ENCODE assay signal across 1 cellular context in the genomic region with DNA sequence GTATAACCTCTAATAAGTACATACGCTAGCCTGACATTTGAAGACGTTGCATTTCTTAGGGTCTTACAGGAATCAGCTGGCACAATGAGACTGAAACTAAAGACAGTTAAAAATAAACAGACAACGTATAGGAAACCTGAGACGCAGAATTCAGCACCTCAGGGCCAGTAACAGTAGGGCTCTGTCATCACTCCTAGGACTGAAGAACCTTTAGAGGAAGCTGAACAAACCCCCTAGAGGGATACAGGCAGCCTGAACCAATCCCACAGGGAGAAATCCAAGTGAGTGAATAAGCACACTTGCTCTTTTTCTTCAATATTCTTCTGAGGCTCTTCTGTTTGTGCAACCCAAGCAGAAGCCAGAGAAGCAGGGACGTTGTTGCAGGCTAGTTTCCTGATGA.
TF ChIP-seq lines count a peak whose summit lies in the region.

No MANE protein-coding gene starts in this region.

TF ChIP-seq in GM23338, 12 proteins besides CTCF, POLR2A, EP300 and RAD21 (continued from another document):
- TF ChIP-seq, protein P1, sequence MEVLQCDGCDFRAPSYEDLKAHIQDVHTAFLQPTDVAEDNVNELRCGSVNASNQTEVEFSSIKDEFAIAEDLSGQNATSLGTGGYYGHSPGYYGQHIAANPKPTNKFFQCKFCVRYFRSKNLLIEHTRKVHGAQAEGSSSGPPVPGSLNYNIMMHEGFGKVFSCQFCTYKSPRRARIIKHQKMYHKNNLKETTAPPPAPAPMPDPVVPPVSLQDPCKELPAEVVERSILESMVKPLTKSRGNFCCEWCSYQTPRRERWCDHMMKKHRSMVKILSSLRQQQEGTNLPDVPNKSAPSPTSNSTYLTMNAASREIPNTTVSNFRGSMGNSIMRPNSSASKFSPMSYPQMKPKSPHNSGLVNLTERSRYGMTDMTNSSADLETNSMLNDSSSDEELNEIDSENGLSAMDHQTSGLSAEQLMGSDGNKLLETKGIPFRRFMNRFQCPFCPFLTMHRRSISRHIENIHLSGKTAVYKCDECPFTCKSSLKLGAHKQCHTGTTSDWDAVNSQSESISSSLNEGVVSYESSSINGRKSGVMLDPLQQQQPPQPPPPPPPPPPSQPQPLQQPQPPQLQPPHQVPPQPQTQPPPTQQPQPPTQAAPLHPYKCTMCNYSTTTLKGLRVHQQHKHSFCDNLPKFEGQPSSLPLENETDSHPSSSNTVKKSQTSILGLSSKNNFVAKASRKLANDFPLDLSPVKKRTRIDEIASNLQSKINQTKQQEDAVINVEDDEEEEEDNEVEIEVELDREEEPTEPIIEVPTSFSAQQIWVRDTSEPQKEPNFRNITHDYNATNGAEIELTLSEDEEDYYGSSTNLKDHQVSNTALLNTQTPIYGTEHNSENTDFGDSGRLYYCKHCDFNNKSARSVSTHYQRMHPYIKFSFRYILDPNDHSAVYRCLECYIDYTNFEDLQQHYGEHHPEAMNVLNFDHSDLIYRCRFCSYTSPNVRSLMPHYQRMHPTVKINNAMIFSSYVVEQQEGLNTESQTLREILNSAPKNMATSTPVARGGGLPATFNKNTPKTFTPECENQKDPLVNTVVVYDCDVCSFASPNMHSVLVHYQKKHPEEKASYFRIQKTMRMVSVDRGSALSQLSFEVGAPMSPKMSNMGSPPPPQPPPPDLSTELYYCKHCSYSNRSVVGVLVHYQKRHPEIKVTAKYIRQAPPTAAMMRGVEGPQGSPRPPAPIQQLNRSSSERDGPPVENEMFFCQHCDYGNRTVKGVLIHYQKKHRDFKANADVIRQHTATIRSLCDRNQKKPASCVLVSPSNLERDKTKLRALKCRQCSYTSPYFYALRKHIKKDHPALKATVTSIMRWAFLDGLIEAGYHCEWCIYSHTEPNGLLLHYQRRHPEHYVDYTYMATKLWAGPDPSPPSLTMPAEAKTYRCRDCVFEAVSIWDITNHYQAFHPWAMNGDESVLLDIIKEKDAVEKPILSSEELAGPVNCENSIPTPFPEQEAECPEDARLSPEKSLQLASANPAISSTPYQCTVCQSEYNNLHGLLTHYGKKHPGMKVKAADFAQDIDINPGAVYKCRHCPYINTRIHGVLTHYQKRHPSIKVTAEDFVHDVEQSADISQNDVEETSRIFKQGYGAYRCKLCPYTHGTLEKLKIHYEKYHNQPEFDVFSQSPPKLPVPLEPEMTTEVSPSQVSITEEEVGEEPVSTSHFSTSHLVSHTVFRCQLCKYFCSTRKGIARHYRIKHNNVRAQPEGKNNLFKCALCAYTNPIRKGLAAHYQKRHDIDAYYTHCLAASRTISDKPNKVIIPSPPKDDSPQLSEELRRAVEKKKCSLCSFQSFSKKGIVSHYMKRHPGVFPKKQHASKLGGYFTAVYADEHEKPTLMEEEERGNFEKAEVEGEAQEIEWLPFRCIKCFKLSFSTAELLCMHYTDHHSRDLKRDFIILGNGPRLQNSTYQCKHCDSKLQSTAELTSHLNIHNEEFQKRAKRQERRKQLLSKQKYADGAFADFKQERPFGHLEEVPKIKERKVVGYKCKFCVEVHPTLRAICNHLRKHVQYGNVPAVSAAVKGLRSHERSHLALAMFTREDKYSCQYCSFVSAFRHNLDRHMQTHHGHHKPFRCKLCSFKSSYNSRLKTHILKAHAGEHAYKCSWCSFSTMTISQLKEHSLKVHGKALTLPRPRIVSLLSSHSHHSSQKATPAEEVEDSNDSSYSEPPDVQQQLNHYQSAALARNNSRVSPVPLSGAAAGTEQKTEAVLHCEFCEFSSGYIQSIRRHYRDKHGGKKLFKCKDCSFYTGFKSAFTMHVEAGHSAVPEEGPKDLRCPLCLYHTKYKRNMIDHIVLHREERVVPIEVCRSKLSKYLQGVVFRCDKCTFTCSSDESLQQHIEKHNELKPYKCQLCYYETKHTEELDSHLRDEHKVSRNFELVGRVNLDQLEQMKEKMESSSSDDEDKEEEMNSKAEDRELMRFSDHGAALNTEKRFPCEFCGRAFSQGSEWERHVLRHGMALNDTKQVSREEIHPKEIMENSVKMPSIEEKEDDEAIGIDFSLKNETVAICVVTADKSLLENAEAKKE (CRISPR knock-in tag; IDR thresholded peaks at IDR 0.05): no peak
- TF ChIP-seq, protein P2, sequence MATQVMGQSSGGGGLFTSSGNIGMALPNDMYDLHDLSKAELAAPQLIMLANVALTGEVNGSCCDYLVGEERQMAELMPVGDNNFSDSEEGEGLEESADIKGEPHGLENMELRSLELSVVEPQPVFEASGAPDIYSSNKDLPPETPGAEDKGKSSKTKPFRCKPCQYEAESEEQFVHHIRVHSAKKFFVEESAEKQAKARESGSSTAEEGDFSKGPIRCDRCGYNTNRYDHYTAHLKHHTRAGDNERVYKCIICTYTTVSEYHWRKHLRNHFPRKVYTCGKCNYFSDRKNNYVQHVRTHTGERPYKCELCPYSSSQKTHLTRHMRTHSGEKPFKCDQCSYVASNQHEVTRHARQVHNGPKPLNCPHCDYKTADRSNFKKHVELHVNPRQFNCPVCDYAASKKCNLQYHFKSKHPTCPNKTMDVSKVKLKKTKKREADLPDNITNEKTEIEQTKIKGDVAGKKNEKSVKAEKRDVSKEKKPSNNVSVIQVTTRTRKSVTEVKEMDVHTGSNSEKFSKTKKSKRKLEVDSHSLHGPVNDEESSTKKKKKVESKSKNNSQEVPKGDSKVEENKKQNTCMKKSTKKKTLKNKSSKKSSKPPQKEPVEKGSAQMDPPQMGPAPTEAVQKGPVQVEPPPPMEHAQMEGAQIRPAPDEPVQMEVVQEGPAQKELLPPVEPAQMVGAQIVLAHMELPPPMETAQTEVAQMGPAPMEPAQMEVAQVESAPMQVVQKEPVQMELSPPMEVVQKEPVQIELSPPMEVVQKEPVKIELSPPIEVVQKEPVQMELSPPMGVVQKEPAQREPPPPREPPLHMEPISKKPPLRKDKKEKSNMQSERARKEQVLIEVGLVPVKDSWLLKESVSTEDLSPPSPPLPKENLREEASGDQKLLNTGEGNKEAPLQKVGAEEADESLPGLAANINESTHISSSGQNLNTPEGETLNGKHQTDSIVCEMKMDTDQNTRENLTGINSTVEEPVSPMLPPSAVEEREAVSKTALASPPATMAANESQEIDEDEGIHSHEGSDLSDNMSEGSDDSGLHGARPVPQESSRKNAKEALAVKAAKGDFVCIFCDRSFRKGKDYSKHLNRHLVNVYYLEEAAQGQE (IDR thresholded peaks at IDR 0.05; ENCODE audit: unreplicated experiment): no peak
- no peak for TF ChIP-seq JUNB (IDR thresholded peaks at IDR 0.05; ENCODE audit: unreplicated experiment)
- no peak for TF ChIP-seq NANOG (IDR thresholded peaks at IDR 0.05; ENCODE audit: borderline replicate concordance)
- TF ChIP-seq, protein P3, sequence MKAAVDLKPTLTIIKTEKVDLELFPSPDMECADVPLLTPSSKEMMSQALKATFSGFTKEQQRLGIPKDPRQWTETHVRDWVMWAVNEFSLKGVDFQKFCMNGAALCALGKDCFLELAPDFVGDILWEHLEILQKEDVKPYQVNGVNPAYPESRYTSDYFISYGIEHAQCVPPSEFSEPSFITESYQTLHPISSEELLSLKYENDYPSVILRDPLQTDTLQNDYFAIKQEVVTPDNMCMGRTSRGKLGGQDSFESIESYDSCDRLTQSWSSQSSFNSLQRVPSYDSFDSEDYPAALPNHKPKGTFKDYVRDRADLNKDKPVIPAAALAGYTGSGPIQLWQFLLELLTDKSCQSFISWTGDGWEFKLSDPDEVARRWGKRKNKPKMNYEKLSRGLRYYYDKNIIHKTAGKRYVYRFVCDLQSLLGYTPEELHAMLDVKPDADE (IDR thresholded peaks at IDR 0.05): no peak
- TF ChIP-seq STAT1 (IDR thresholded peaks at IDR 0.05; ENCODE audit: unreplicated experiment): no peak
- TF ChIP-seq CREB1 (CRISPR knock-in tag; IDR thresholded peaks at IDR 0.05; ENCODE audit: low read depth): no peak
- no peak for TF ChIP-seq ZNF114 (CRISPR knock-in tag; IDR thresholded peaks at IDR 0.05)
- no peak for TF ChIP-seq POLR2AphosphoS5 (IDR thresholded peaks at IDR 0.05; ENCODE audit: low read depth)
- TF ChIP-seq ZNF331 (CRISPR knock-in tag; IDR thresholded peaks at IDR 0.05; ENCODE audit: low read depth): no peak
